In the genomic region with DNA sequence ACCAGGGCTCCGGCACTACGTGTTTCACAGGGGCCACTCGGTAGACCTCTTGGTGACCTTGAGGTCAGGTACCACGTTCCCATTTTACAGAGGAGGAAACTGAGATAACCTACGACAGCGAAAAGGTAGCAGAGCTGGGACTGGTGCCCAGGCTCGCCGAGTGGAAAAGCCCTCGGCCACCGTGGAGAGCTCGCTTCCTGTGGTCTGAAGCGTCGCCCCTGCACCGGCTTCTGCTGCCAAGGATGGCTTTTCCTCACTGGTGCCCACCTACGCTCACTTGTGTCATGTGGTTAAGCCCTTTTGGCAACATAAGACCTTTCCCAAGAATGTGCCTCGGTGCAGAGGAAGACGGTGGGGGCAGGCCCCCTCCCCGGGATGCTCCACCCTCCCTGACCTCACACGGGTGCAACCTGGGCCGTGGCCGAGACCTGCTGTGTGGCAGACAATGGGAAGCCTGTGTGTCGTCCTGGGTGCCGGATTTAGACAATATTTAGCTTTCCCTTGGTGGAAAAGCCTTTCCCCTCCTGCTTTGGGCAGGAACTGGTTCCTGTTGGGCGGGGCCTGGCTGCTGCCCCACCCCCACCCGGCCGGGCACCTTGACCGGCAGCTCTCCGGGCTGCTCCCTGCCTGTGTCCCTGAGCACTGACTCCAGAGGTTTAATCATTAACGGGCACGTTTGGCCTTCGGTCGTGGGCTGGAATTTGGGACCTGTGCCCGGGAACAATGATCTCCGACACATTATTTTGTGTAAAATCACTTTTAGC, we compare ENCODE assay signal across 8 cellular contexts. TPM values are rescaled to one million over a fixed set of nuclear protein-coding genes. Genes with fewer than 3 reads are reported as not detected.
DNase-seq lines count a peak whose midpoint lies in the region; ATAC-seq and TF ChIP-seq lines count a peak whose summit lies in the region.

No MANE protein-coding gene starts in this region.

- no peak overlapping the region for H3K4me3 Mint-ChIP-seq in endodermal cell

- peaks cover 9% of the 10 kb centered on the region for H3K4me1 Mint-ChIP-seq in endodermal cell

- peak overlapping the region; percentile 12 for H3K27ac Mint-ChIP-seq in endodermal cell

- no peaks in the 10 kb centered on the region for H3K79me2 ChIP-seq in osteoblast (ENCODE audit: insufficient read depth, low read length)

- peak overlapping the region; percentile 83 for H3K4me2 ChIP-seq in osteoblast (ENCODE audit: insufficient read depth, low read length)

- TF ChIP-seq CTCF in endodermal cell (conservative IDR thresholded peaks at IDR 0.05) (no peak), osteoblast (IDR thresholded peaks at IDR 0.05; ENCODE audit: extremely low read depth, low read depth, low read length) (no peak)

- ATAC-seq in HG03139 (IDR thresholded peaks at IDR 0.05; ENCODE audit: unreplicated experiment) (no peak), HG03442 (IDR thresholded peaks at IDR 0.05; ENCODE audit: unreplicated experiment) (no peak)

- no peaks in the 10 kb centered on the region for H3K36me3 Mint-ChIP-seq in endodermal cell (ENCODE audit: low read depth)

- H3K4me1 ChIP-seq in endodermal cell (ENCODE audit: control insufficient read depth, insufficient read depth, low read length) (peaks cover 9% of the 10 kb centered on the region), osteoblast (ENCODE audit: insufficient read depth, low read length) (peaks cover 16% of the 10 kb centered on the region)

- no peaks in the 10 kb centered on the region for H3K9me3 ChIP-seq in endodermal cell (ENCODE audit: control insufficient read depth, low read length)
- no peaks in the 10 kb centered on the region for H3K9me3 ChIP-seq in osteoblast (ENCODE audit: low read depth, low read length)

- H3K9me3 Mint-ChIP-seq in endodermal cell = no peaks in the 10 kb centered on the region

- peak overlapping the region; percentile 30 for H2AFZ ChIP-seq in osteoblast (ENCODE audit: low read length)

- H3K9ac ChIP-seq in endodermal cell (ENCODE audit: extremely low read depth, low read length, poor library complexity, severe bottlenecking) = peak overlapping the region; percentile 44

- H3K27ac ChIP-seq in endodermal cell (ENCODE audit: low read depth, low read length) = no peak overlapping the region
- H3K27ac ChIP-seq in osteoblast (ENCODE audit: low read depth, low read length) = no peak overlapping the region

- H3K27me3 ChIP-seq in endodermal cell (ENCODE audit: control insufficient read depth, insufficient read depth, low read length, poor library complexity, severe bottlenecking) (no peaks in the 10 kb centered on the region), osteoblast (ENCODE audit: insufficient read depth, low read length) (peaks cover 8% of the 10 kb centered on the region)

- 70 to 86% methylated on average over 19 to 34 of the region's 34 CpGs for WGBS in endodermal cell (ENCODE audit: insufficient coverage in 1 of 2, insufficient read length in 1 of 2), 2 experiments

- no peaks in the 10 kb centered on the region for H3K27me3 Mint-ChIP-seq in endodermal cell (ENCODE audit: insufficient read depth)

- H4K20me1 ChIP-seq in osteoblast (ENCODE audit: insufficient read depth, low read length) = no peaks in the 10 kb centered on the region

- H3K4me3 ChIP-seq in endodermal cell (ENCODE audit: low read length) (no peak overlapping the region), osteoblast (ENCODE audit: insufficient read depth, low read length) (peak overlapping the region; percentile 54)

- H3K36me3 ChIP-seq in endodermal cell (ENCODE audit: control insufficient read depth, insufficient read depth, low read length) = no peaks in the 10 kb centered on the region
- no peaks in the 10 kb centered on the region for H3K36me3 ChIP-seq in osteoblast (ENCODE audit: insufficient read depth, low read length)

- DNase-seq in CD1c-positive myeloid dendritic cell (ENCODE audit: extremely low spot score) (peak; percentile 57), NCI-H146 (lab: John Stamatoyannopoulos, UW) (peak; percentile 55), endodermal cell (peak; percentile 85), osteoblast (ENCODE audit: insufficient read length, low spot score, missing footprints) (peak; percentile 89), HCEC 1CT (no peak), middle frontal gyrus (ENCODE audit: extremely low spot score, low spot score) (no peak)

RNA-seq across cellular contexts. Expression of gene PPP1R13B, which starts 32.4 kb away (rescaled TPM):
- 10 to 100 TPM; 15.6 to 17.5 TPM for total RNA-seq in endodermal cell
- 3.3 TPM for polyA plus RNA-seq in endodermal cell (2013, experiment 1 of 2)
- 4.4 TPM for polyA plus RNA-seq in endodermal cell (2013, experiment 2 of 2)
- 3.3 and 4.4 TPM in 2 replicates for total RNA-seq in osteoblast

RNA-seq across cellular contexts. Expression of gene TDRD9, which starts 48.5 kb away (rescaled TPM):
- not detected for total RNA-seq in endodermal cell
- polyA plus RNA-seq in endodermal cell (2013, experiment 1 of 2) = not detected
- not detected for polyA plus RNA-seq in endodermal cell (2013, experiment 2 of 2)
- total RNA-seq in osteoblast = 0.29 and 1.1 TPM in 2 replicates

Comparison
In these comparisons a context has a peak if more than half of its experiments do, and no peak if none do; other contexts are left out.
1. DNase-seq: peak in CD1c-positive myeloid dendritic cell (single experiment), NCI-H146 (single experiment), endodermal cell (single experiment) and osteoblast (single experiment); none in HCEC 1CT (single experiment) and middle frontal gyrus (single experiment).